In the genomic region with DNA sequence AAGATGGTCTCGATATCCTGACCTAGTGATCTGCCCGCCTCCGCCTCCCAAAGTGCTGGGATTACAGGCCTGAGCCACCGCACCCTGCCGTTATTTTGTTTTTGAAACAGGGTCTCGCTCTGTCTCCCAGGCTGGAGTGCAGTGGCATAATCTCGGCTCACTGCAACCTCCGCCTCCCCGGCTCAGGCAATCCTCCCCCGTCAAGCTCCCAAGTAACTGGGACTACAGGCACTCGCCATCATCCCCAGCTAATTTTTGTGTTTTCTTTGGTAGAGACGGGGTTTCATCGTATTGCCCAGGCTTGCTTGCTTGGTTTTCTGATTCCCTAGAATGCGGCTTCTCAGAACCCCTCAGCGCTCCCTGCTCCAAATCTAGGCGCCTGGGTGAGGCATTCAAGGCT, we compare ENCODE assay signal across 35 cellular contexts. TPM values are rescaled to one million over a fixed set of nuclear protein-coding genes. Genes with fewer than 3 reads are reported as not detected.
"Had no signal": no experiment of that assay in that cellular context is flagged by ENCODE, and none has a peak within 500 bp of the region (broad histone marks: within the 10 kb centered on the region; RNA-seq: fewer than 3 reads in every experiment).

No MANE protein-coding gene starts in this region.

- H3K9me3 Mint-ChIP-seq: activated CD4-positive, alpha-beta memory T cell treated with anti-CD3 and anti-CD28 coated beads, Interleukin-2, amount 10 ng/mL, durations not matched to agents 7 days and 5 days; activated CD4-positive, alpha-beta T cell treated with anti-CD3 and anti-CD28 coated beads, Interleukin-2, amount 10 ng/mL, durations not matched to agents 7 days and 5 days; activated naive CD4-positive, alpha-beta T cell treated with anti-CD3 and anti-CD28 coated beads, Interleukin-2, amount 50 U/mL, for 24 hours; activated naive CD8-positive, alpha-beta T cell treated with anti-CD3 and anti-CD28 coated beads for 36 hours; activated naive CD8-positive, alpha-beta T cell treated with anti-CD3 and anti-CD28 coated beads, Interleukin-2, amount 50 U/mL, for 24 hours; activated T-cell treated with anti-CD3 and anti-CD28 coated beads, Interleukin-2, amount 50 U/mL, for 4 hours; activated T-helper 17 cell treated with anti-CD3 and anti-CD28 coated beads, Interleukin-2, amount 50 U/mL, for 72 hours; WTC11 had no signal

- H3K27ac ChIP-seq: adrenal gland, body of pancreas, colonic mucosa, esophagus muscularis mucosa, foreskin keratinocyte, gastrocnemius medialis, heart left ventricle, VCaP had no signal

- H3K4me3 ChIP-seq: adrenal gland, body of pancreas, colonic mucosa, esophagus muscularis mucosa, gastrocnemius medialis, heart left ventricle had no signal

- DNase-seq: activated CD4-positive, alpha-beta memory T cell treated with anti-CD3 and anti-CD28 coated beads, Interleukin-2, amount 10 ng/mL, durations not matched to agents 7 days and 5 days; activated CD4-positive, alpha-beta T cell treated with anti-CD3 and anti-CD28 coated beads for 1 hour; activated CD4-positive, alpha-beta T cell treated with anti-CD3 and anti-CD28 coated beads for 4 hours; activated CD4-positive, alpha-beta T cell treated with anti-CD3 and anti-CD28 coated beads, Interleukin-2, amount 10 ng/mL, durations not matched to agents 7 days and 5 days; activated CD4-positive, alpha-beta T cell treated with anti-CD3 and anti-CD28 coated beads, Interleukin-2, amount 50 U/mL, for 4 hours; activated effector memory CD4-positive, alpha-beta T cell treated with Interleukin-2 at 50 U/mL for 16 hours; activated gamma-delta T cell treated with Interleukin-2 at 50 U/mL for 16 hours; activated naive CD4-positive, alpha-beta T cell treated with Interleukin-2 at 50 U/mL for 16 hours; activated naive CD8-positive, alpha-beta T cell treated with anti-CD3 and anti-CD28 coated beads for 36 hours; activated naive CD8-positive, alpha-beta T cell treated with anti-CD3 and anti-CD28 coated beads, Interleukin-2, amount 50 U/mL, for 24 hours; activated T-cell treated with anti-CD3 and anti-CD28 coated beads, Interleukin-2, amount 50 U/mL, for 4 hours; adrenal gland; amygdala; aorta; body of pancreas; central memory CD4-positive, alpha-beta T cell; cerebellar nuclear complex; colonic mucosa; effector CD8-positive, alpha-beta T cell; foreskin keratinocyte; gastrocnemius medialis; glutamatergic neuron; heart left ventricle; T-helper 2 cell had no signal

- H3K36me3 ChIP-seq: adrenal gland, colonic mucosa, esophagus muscularis mucosa, gastrocnemius medialis, heart left ventricle had no signal

- H3K27ac Mint-ChIP-seq: activated CD4-positive, alpha-beta memory T cell treated with anti-CD3 and anti-CD28 coated beads, Interleukin-2, amount 10 ng/mL, durations not matched to agents 7 days and 5 days; activated CD4-positive, alpha-beta T cell treated with anti-CD3 and anti-CD28 coated beads, Interleukin-2, amount 10 ng/mL, durations not matched to agents 7 days and 5 days; activated naive CD4-positive, alpha-beta T cell treated with anti-CD3 and anti-CD28 coated beads, Interleukin-2, amount 50 U/mL, for 24 hours; activated naive CD8-positive, alpha-beta T cell treated with anti-CD3 and anti-CD28 coated beads for 36 hours; activated naive CD8-positive, alpha-beta T cell treated with anti-CD3 and anti-CD28 coated beads, Interleukin-2, amount 50 U/mL, for 24 hours; activated T-helper 17 cell treated with anti-CD3 and anti-CD28 coated beads, Interleukin-2, amount 50 U/mL, for 72 hours; WTC11 had no signal

- H3K4me3 Mint-ChIP-seq: activated CD4-positive, alpha-beta memory T cell treated with anti-CD3 and anti-CD28 coated beads, Interleukin-2, amount 10 ng/mL, durations not matched to agents 7 days and 5 days; activated CD4-positive, alpha-beta T cell treated with anti-CD3 and anti-CD28 coated beads, Interleukin-2, amount 10 ng/mL, durations not matched to agents 7 days and 5 days; activated naive CD4-positive, alpha-beta T cell treated with anti-CD3 and anti-CD28 coated beads, Interleukin-2, amount 50 U/mL, for 24 hours; activated naive CD8-positive, alpha-beta T cell treated with anti-CD3 and anti-CD28 coated beads for 36 hours; activated naive CD8-positive, alpha-beta T cell treated with anti-CD3 and anti-CD28 coated beads, Interleukin-2, amount 50 U/mL, for 24 hours; activated T-cell treated with anti-CD3 and anti-CD28 coated beads, Interleukin-2, amount 50 U/mL, for 4 hours; activated T-helper 17 cell treated with anti-CD3 and anti-CD28 coated beads, Interleukin-2, amount 50 U/mL, for 72 hours; WTC11 had no signal

- H3K27me3 Mint-ChIP-seq: activated CD4-positive, alpha-beta memory T cell treated with anti-CD3 and anti-CD28 coated beads, Interleukin-2, amount 10 ng/mL, durations not matched to agents 7 days and 5 days; activated naive CD4-positive, alpha-beta T cell treated with anti-CD3 and anti-CD28 coated beads, Interleukin-2, amount 50 U/mL, for 24 hours; activated naive CD8-positive, alpha-beta T cell treated with anti-CD3 and anti-CD28 coated beads for 36 hours; activated naive CD8-positive, alpha-beta T cell treated with anti-CD3 and anti-CD28 coated beads, Interleukin-2, amount 50 U/mL, for 24 hours had no signal

- H3K27me3 ChIP-seq: adrenal gland, body of pancreas, colonic mucosa had no signal

- ATAC-seq: activated naive CD8-positive, alpha-beta T cell treated with anti-CD3 and anti-CD28 coated beads, Interleukin-2, amount 50 U/mL, for 24 hours; activated T-cell treated with anti-CD3 and anti-CD28 coated beads, Interleukin-2, amount 50 U/mL, for 4 hours; activated T-helper 17 cell treated with anti-CD3 and anti-CD28 coated beads, Interleukin-2, amount 50 U/mL, for 72 hours; body of pancreas; foreskin keratinocyte; gastrocnemius medialis; WTC11 had no signal

- FAIRE-seq: endometrium, endothelial cell of umbilical vein, TTC549 had no signal

- H3K4me1 ChIP-seq: adrenal gland, colonic mucosa, esophagus muscularis mucosa, foreskin keratinocyte, gastrocnemius medialis, heart left ventricle had no signal

- H3K4me1 Mint-ChIP-seq: activated CD4-positive, alpha-beta T cell treated with anti-CD3 and anti-CD28 coated beads, Interleukin-2, amount 10 ng/mL, durations not matched to agents 7 days and 5 days; activated naive CD4-positive, alpha-beta T cell treated with anti-CD3 and anti-CD28 coated beads, Interleukin-2, amount 50 U/mL, for 24 hours; activated naive CD8-positive, alpha-beta T cell treated with anti-CD3 and anti-CD28 coated beads for 36 hours; activated naive CD8-positive, alpha-beta T cell treated with anti-CD3 and anti-CD28 coated beads, Interleukin-2, amount 50 U/mL, for 24 hours; activated T-helper 17 cell treated with anti-CD3 and anti-CD28 coated beads, Interleukin-2, amount 50 U/mL, for 72 hours had no signal

- H3K36me3 Mint-ChIP-seq: activated naive CD4-positive, alpha-beta T cell treated with anti-CD3 and anti-CD28 coated beads, Interleukin-2, amount 50 U/mL, for 24 hours; WTC11 had no signal

- H3K9me3 ChIP-seq: adrenal gland, body of pancreas, colonic mucosa, esophagus muscularis mucosa, gastrocnemius medialis, heart left ventricle had no signal

RNA-seq across cellular contexts. Expression of gene TFR2, which starts 1.4 kb away (rescaled TPM):
- polyA plus RNA-seq: aorta had no signal

RNA-seq across cellular contexts. Expression of gene ACTL6B, which starts 16.3 kb away (rescaled TPM):
- total RNA-seq: activated CD4-positive, alpha-beta memory T cell treated with anti-CD3 and anti-CD28 coated beads, Interleukin-2, amount 10 ng/mL, durations not matched to agents 7 days and 5 days; activated CD4-positive, alpha-beta T cell treated with anti-CD3 and anti-CD28 coated beads, Interleukin-2, amount 10 ng/mL, durations not matched to agents 7 days and 5 days; activated naive CD8-positive, alpha-beta T cell treated with anti-CD3 and anti-CD28 coated beads for 36 hours; activated T-cell treated with anti-CD3 and anti-CD28 coated beads, Interleukin-2, amount 50 U/mL, for 4 hours; activated T-helper 17 cell treated with anti-CD3 and anti-CD28 coated beads, Interleukin-2, amount 50 U/mL, for 72 hours; aorta; dermis microvascular lymphatic vessel endothelial cell; endothelial cell of umbilical vein; epithelial cell of proximal tubule; esophagus muscularis mucosa; foreskin keratinocyte; gastrocnemius medialis; heart left ventricle; T-helper 1 cell treated with Interleukin-12 subunit alpha and Interleukin-12 subunit beta and Interleukin-4 antibody, amounts not matched to agents 30 ng/mL and 1 ng/mL, for 36 hours had no signal
- polyA plus RNA-seq: aorta, endothelial cell of umbilical vein, foreskin keratinocyte, heart left ventricle had no signal
